In genomic region chr18:31294199-31294747, GRCh38 we compare ENCODE assay signal across 1 cellular context.
TF ChIP-seq lines count a peak whose summit lies in the region.

No MANE protein-coding gene starts in this region.

TF ChIP-seq in H1, 55 proteins besides CTCF, POLR2A, EP300 and RAD21:
- TF ChIP-seq, protein P1, sequence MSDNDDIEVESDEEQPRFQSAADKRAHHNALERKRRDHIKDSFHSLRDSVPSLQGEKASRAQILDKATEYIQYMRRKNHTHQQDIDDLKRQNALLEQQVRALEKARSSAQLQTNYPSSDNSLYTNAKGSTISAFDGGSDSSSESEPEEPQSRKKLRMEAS (IDR thresholded peaks at IDR 0.05) = no peak
- no peak for TF ChIP-seq E2F6 (IDR thresholded peaks at IDR 0.05)
- TF ChIP-seq SIN3A (conservative IDR thresholded peaks at IDR 0.05 in 1 of 2, IDR thresholded peaks at IDR 0.05 in 1 of 2; ENCODE audit: low read depth in 1 of 2, low read length in 2 of 2) = no peak
- TF ChIP-seq RFX5 (IDR thresholded peaks at IDR 0.05; ENCODE audit: borderline replicate concordance, low read depth, low read length) = no peak
- no peak for TF ChIP-seq SIX5 (IDR thresholded peaks at IDR 0.05; ENCODE audit: low read depth, low read length)
- no peak for TF ChIP-seq BACH1 (IDR thresholded peaks at IDR 0.05; ENCODE audit: low read length)
- TF ChIP-seq RXRA (IDR thresholded peaks at IDR 0.05; ENCODE audit: insufficient read depth, low read depth, low read length) = no peak
- TF ChIP-seq CREB1 (IDR thresholded peaks at IDR 0.05) = no peak
- no peak for TF ChIP-seq SP1 (IDR thresholded peaks at IDR 0.05; ENCODE audit: low read depth, low read length)
- no peak for TF ChIP-seq TCF12 (IDR thresholded peaks at IDR 0.05; ENCODE audit: low read depth, low read length)
- TF ChIP-seq, protein P2, sequence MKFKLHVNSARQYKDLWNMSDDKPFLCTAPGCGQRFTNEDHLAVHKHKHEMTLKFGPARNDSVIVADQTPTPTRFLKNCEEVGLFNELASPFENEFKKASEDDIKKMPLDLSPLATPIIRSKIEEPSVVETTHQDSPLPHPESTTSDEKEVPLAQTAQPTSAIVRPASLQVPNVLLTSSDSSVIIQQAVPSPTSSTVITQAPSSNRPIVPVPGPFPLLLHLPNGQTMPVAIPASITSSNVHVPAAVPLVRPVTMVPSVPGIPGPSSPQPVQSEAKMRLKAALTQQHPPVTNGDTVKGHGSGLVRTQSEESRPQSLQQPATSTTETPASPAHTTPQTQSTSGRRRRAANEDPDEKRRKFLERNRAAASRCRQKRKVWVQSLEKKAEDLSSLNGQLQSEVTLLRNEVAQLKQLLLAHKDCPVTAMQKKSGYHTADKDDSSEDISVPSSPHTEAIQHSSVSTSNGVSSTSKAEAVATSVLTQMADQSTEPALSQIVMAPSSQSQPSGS (IDR thresholded peaks at IDR 0.05; ENCODE audit: low read length) = no peak
- TF ChIP-seq, protein P3, sequence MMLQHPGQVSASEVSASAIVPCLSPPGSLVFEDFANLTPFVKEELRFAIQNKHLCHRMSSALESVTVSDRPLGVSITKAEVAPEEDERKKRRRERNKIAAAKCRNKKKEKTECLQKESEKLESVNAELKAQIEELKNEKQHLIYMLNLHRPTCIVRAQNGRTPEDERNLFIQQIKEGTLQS (IDR thresholded peaks at IDR 0.05; ENCODE audit: insufficient read depth, low read depth, low read length) = no peak
- TF ChIP-seq JUN (IDR thresholded peaks at IDR 0.05; ENCODE audit: low read depth, low read length) = no peak
